In the genomic region with DNA sequence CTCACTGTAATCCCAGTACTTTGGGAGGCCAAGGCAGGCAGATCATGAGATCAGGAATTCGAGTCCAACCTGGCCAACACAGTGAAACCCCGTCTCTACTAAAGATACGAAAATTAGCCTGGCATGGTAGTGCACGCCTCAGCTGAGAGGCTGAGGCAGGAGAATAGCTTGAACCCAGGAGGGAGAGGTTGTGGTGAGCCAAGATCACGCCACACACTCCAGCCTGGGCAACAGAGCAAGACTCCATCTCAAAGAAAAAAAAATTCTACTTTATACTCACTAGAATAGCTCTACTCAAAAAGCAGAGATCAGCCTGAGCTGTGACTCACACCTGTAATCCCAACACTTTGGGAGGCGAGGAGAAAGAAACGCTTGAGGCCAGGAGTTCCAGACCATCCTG, we compare ENCODE assay signal across 27 cellular contexts. TPM values are rescaled to one million over a fixed set of nuclear protein-coding genes. Genes with fewer than 3 reads are reported as not detected.
DNase-seq lines count a peak whose midpoint lies in the region; ATAC-seq, FAIRE-seq and TF ChIP-seq lines count a peak whose summit lies in the region.
"Had no signal": no experiment of that assay in that cellular context is flagged by ENCODE, and none has a peak within 500 bp of the region (broad histone marks: within the 10 kb centered on the region; RNA-seq: fewer than 3 reads in every experiment).

No MANE protein-coding gene starts in this region.

- no peak for ATAC-seq in HepG2
- ATAC-seq in right lobe of liver: no peak
- no peak for ATAC-seq in HG02678 (IDR thresholded peaks at IDR 0.05; ENCODE audit: unreplicated experiment)
- ATAC-seq: Panc1 had no signal

- H4K20me1 ChIP-seq in HepG2 (ENCODE audit: insufficient read depth, low read length) (no peaks in the 10 kb centered on the region; the same call in 1 of the 2 replicates), OCI-LY7 (ENCODE audit: insufficient read depth, low read length) (peaks cover 9% of the 10 kb centered on the region; the same call in 1 of the 2 replicates)

- H3K36me3 Mint-ChIP-seq in nephron progenitor cell (ENCODE audit: low read depth): no peaks in the 10 kb centered on the region
- H3K36me3 Mint-ChIP-seq: CD4-positive, CD25-positive, alpha-beta regulatory T cell had no signal

- H3K27me3 ChIP-seq in HepG2 (ENCODE audit: control insufficient read depth in 1 of 2, insufficient read depth in 2 of 2, low read length in 2 of 2): no peaks in the 10 kb centered on the region
- H3K27me3 ChIP-seq in right lobe of liver: no peaks in the 10 kb centered on the region
- H3K27me3 ChIP-seq: MG63 had no signal

- no peak for DNase-seq in HepG2 (ENCODE audit: low spot score)
- DNase-seq in right lobe of liver: no peak
- no peak for DNase-seq in OCI-LY7 (ENCODE audit: low spot score)
- no peak for DNase-seq in nephron progenitor cell
- no peak for DNase-seq in globus pallidus (ENCODE audit: low spot score)
- no peak for DNase-seq in 8988T
- DNase-seq in GM10248 (ENCODE audit: extremely low spot score): no peak
- DNase-seq: CD4-positive, CD25-positive, alpha-beta regulatory T cell; DMS53; GDM1; KBM-7; MG63; NCI-H1105 treated with DMSO at 0.1 percent for 48 hours; NCI-H146; NCI-H1930; NCI-H2107; NCI-H524; NCI-H748 treated with DMSO at 0.1 percent for 48 hours; NK-92 treated with Interleukin-12 subunit alpha and Interleukin-12 subunit beta, amount 100 ng/mL, for 24 hours; SHP77 had no signal

- TF ChIP-seq RAD21 in HepG2 (CRISPR knock-in tag; IDR thresholded peaks at IDR 0.05): no peak

- H3K4me1 Mint-ChIP-seq in nephron progenitor cell: no peaks in the 10 kb centered on the region

- in situ Hi-C loops in HepG2 (cut with HindIII; ENCODE audit: extremely low pct_ligation_motif_present, low pct_unique_long_range_greater_than_20kb): no loop called here

- POLR2A ChIA-PET in HepG2 (lab: Yijun Ruan, JAX) (interaction anchor here (0.6 to 1.1 kb wide), 3 partner anchors 13 to 21 kb away, joined by 3 read pairs; partner anchors contain the start of gene NUMB), OCI-LY7 (lab: Charles Lee) (interaction anchor here (0.6 to 5.4 kb wide), 11 partner anchors 10 to 356 kb away, joined by 3 to 40 read pairs (median 4); partner anchors contain the start of gene NUMB), GM10248 (lab: Yijun Ruan, JAX) (interaction anchor here (0.5 to 0.7 kb wide), 4 partner anchors 15 to 878 kb away, joined by 3 to 9 read pairs (median 5); partner anchors contain the start of genes ACOT2 and ZNF410)

- H3K9me3 Mint-ChIP-seq in nephron progenitor cell: no peaks in the 10 kb centered on the region
- H3K9me3 Mint-ChIP-seq: CD4-positive, CD25-positive, alpha-beta regulatory T cell had no signal

- intact Hi-C loops in HepG2 (cut with micrococcal nuclease; ENCODE audit: unreplicated experiment) (no loop called here), right lobe of liver (cut with DNase I) (no loop called here), OCI-LY7 (cut with micrococcal nuclease; ENCODE audit: unreplicated experiment) (no loop called here)

- peak overlapping the region; percentile 53 for H3K27ac Mint-ChIP-seq in nephron progenitor cell
- H3K27ac Mint-ChIP-seq: CD4-positive, CD25-positive, alpha-beta regulatory T cell had no signal

- TF ChIP-seq CTCF in HepG2 (CRISPR knock-in tag; IDR thresholded peaks at IDR 0.05): no peak
- TF ChIP-seq CTCF in right lobe of liver (IDR thresholded peaks at IDR 0.05): no peak
- no peak for TF ChIP-seq CTCF in OCI-LY7 (conservative IDR thresholded peaks at IDR 0.05; ENCODE audit: low read length)
- no peak for TF ChIP-seq CTCF in nephron progenitor cell (IDR thresholded peaks at IDR 0.05)
- no peak for TF ChIP-seq CTCF in GM10248 (IDR thresholded peaks at IDR 0.05; ENCODE audit: control extremely low read depth, extremely low read depth, low read depth, missing control alignments)

- no peaks in the 10 kb centered on the region for H3K9me2 ChIP-seq in OCI-LY7 (ENCODE audit: insufficient read depth, low read length)

- no peak for FAIRE-seq in HepG2 (lab: Jason Lieb, UNC)
- FAIRE-seq: D721Med, GM12892, GM19239, H54 had no signal

- no peak overlapping the region for H2AFZ ChIP-seq in HepG2 (ENCODE audit: low read length)
- H2AFZ ChIP-seq in OCI-LY7 (ENCODE audit: low read length): no peak overlapping the region

- H3K4me2 ChIP-seq in HepG2 (ENCODE audit: low read depth, low read length) (no peak overlapping the region), OCI-LY7 (ENCODE audit: low read length) (peak overlapping the region; percentile 30)

- no peaks in the 10 kb centered on the region for H3K27me3 Mint-ChIP-seq in nephron progenitor cell (ENCODE audit: low read depth, poor library complexity)
- H3K27me3 Mint-ChIP-seq: CD4-positive, CD25-positive, alpha-beta regulatory T cell had no signal

- H3K9me3 ChIP-seq in HepG2 (ENCODE audit: low read length) (no peaks in the 10 kb centered on the region), right lobe of liver (no peaks in the 10 kb centered on the region), OCI-LY7 (ENCODE audit: low read length) (no peaks in the 10 kb centered on the region)
- H3K9me3 ChIP-seq: MG63 had no signal

- H3K4me1 ChIP-seq in HepG2 (ENCODE audit: insufficient read depth, low read length): peaks cover 20% of the 10 kb centered on the region
- H3K4me1 ChIP-seq in right lobe of liver: peaks cover 0 to 20% (median 5%) of the 10 kb centered on the region in 4 donors
- peaks cover 9% of the 10 kb centered on the region for H3K4me1 ChIP-seq in OCI-LY7 (ENCODE audit: insufficient read depth, low read length, poor library complexity, severe bottlenecking)

- H3K79me2 ChIP-seq in HepG2 (ENCODE audit: insufficient read depth, low read length): peaks cover 78% of the 10 kb centered on the region
- H3K79me2 ChIP-seq in OCI-LY7 (ENCODE audit: insufficient read depth, low read depth, low read length): peaks cover 39% of the 10 kb centered on the region

- no peak overlapping the region for H3K4me3 Mint-ChIP-seq in nephron progenitor cell
- H3K4me3 Mint-ChIP-seq: CD4-positive, CD25-positive, alpha-beta regulatory T cell had no signal

- H3K36me3 ChIP-seq in HepG2 (replicated peaks in 1 of 2; ENCODE audit: control insufficient read depth in 1 of 2, insufficient read depth in 2 of 2, low read length in 2 of 2): no peaks in the 10 kb centered on the region
- no peaks in the 10 kb centered on the region for H3K36me3 ChIP-seq in right lobe of liver
- no peaks in the 10 kb centered on the region for H3K36me3 ChIP-seq in OCI-LY7 (ENCODE audit: insufficient read depth, low read length)
- H3K36me3 ChIP-seq: MG63 had no signal

- BruUV-seq in HepG2 (replicated peaks; lab: Mats Ljungman, UMichigan): no TSS peak
- BruUV-seq in OCI-LY7 (replicated peaks; lab: Mats Ljungman, UMichigan): no TSS peak

- no peak overlapping the region for H3K27ac ChIP-seq in HepG2 (ENCODE audit: extremely low read length, insufficient read depth, low read length)
- H3K27ac ChIP-seq in right lobe of liver: no peak overlapping the region
- no peak overlapping the region for H3K27ac ChIP-seq in OCI-LY7 (ENCODE audit: low read depth, low read length, poor library complexity, severe bottlenecking)
- H3K27ac ChIP-seq: RWPE1 had no signal

- TF ChIP-seq POLR2A in HepG2 (IDR thresholded peaks at IDR 0.05; ENCODE audit: insufficient read depth in 1 of 2, low read depth in 2 of 2, low read length in 2 of 2) (no peak), right lobe of liver (IDR thresholded peaks at IDR 0.05) (no peak)

- TF ChIP-seq EP300 in HepG2 (IDR thresholded peaks at IDR 0.05; ENCODE audit: low read depth in 2 of 2, low read length in 2 of 2) (no peak), HepG2 (CRISPR knock-in tag; IDR thresholded peaks at IDR 0.05; ENCODE audit: borderline replicate concordance) (no peak)

- 100% methylated on average over 7 of the region's 7 CpGs for WGBS in HepG2 (ENCODE audit: low lambda C conversion rate)
- WGBS in right lobe of liver (ENCODE audit: insufficient coverage, low coverage, low lambda C conversion rate, missing lambda C conversion rate): 83% methylated on average over 5 of the region's 7 CpGs

- CTCF ChIA-PET in HepG2 (lab: Yijun Ruan, JAX; ENCODE audit: low intra/inter-chr PET ratio, low total read pairs) (no interaction called here), OCI-LY7 (lab: Charles Lee; ENCODE audit: unreplicated experiment) (no interaction called here), GM10248 (lab: Yijun Ruan, JAX) (interaction anchor here (0.9 to 1.3 kb wide), 3 partner anchors 31 to 131 kb away, joined by 3 to 4 read pairs (median 3); no protein-coding TSS in a partner anchor)

- H3K9ac ChIP-seq in HepG2 (ENCODE audit: insufficient read depth, low read depth, low read length): no peak overlapping the region

- H3K4me3 ChIP-seq in HepG2 (replicated peaks in 1 of 3; ENCODE audit: insufficient read depth in 1 of 3, low read depth in 2 of 3, low read length in 3 of 3): no peak overlapping the region
- no peak overlapping the region for H3K4me3 ChIP-seq in right lobe of liver
- no peak overlapping the region for H3K4me3 ChIP-seq in OCI-LY7 (ENCODE audit: low read depth, low read length, poor library complexity, severe bottlenecking)
- H3K4me3 ChIP-seq: MG63 had no signal

RNA-seq across cellular contexts. Expression of gene NUMB, which starts 17.1 kb away (rescaled TPM):
- 20.3 and 27.7 TPM in 2 replicates for total RNA-seq in HepG2 (2016; rRNA removed; fragmentation: Illumina TruSeq; extraction: Trizol)
- total RNA-seq in HepG2 (2016; cell fraction: cytosol; rRNA removed; fragmentation: Illumina TruSeq; extraction: Trizol; ENCODE audit: low read depth): 5.7 and 8.8 TPM in 2 replicates
- 22.2 and 31.9 TPM in 2 replicates for total RNA-seq in HepG2 (2016; cell fraction: insoluble cytoplasmic fraction; rRNA removed; fragmentation: Illumina TruSeq; extraction: Trizol)
- 14.7 and 15.0 TPM in 2 replicates for total RNA-seq in HepG2 (2016; cell fraction: membrane; rRNA removed; fragmentation: Illumina TruSeq; extraction: Trizol)
- 34.7 and 36.8 TPM in 2 replicates for total RNA-seq in HepG2 (2016; cell fraction: nucleus; rRNA removed; fragmentation: Illumina TruSeq; extraction: Trizol)
- 71.1 and 77.1 TPM in 2 replicates for polyA plus RNA-seq in HepG2 (2011; rRNA removed)
- 46.5 and 51.7 TPM in 2 replicates for polyA plus RNA-seq in HepG2 (2011; cell fraction: cytosol; rRNA removed)
- 87.4 and 94.3 TPM in 2 replicates for polyA plus RNA-seq in HepG2 (2011; cell fraction: nucleus; rRNA removed)
- polyA plus RNA-seq in HepG2 (2012): 32.2 and 36.9 TPM in 2 replicates
- polyA plus RNA-seq in HepG2 (2016; cell fraction: cytosol; fragmentation: Illumina TruSeq; extraction: Trizol; ENCODE audit: low read depth): 2.7 and 3.2 TPM in 2 replicates
- 41.7 and 43.4 TPM in 2 replicates for polyA plus RNA-seq in HepG2 (2016; cell fraction: insoluble cytoplasmic fraction; fragmentation: Illumina TruSeq; extraction: Trizol; ENCODE audit: low read depth)
- polyA plus RNA-seq in HepG2 (2016; cell fraction: membrane; fragmentation: Illumina TruSeq; extraction: Trizol; ENCODE audit: low read depth): 9.9 and 10.5 TPM in 2 replicates
- 52.2 and 60.2 TPM in 2 replicates for polyA plus RNA-seq in HepG2 (2016; cell fraction: nucleus; fragmentation: Illumina TruSeq; extraction: Trizol; ENCODE audit: insufficient read depth, low read depth)
- polyA minus RNA-seq in HepG2 (2011; rRNA and poly(A)+ RNA removed; ENCODE audit: low replicate concordance): 149 and 174 TPM in 2 replicates
- 41.3 and 51.9 TPM in 2 replicates for polyA minus RNA-seq in HepG2 (2011; cell fraction: cytosol; rRNA and poly(A)+ RNA removed)
- 101 and 107 TPM in 2 replicates for polyA minus RNA-seq in HepG2 (2011; cell fraction: nucleus; rRNA and poly(A)+ RNA removed)
- total RNA-seq in right lobe of liver: 10 to 100 TPM; 28.3 to 48.4 (median 43.7) TPM
- 17.1 and 18.6 TPM in 2 replicates for total RNA-seq in OCI-LY7 (2014; rRNA removed; shearing (Covaris generic))
- 81.1 and 87.8 TPM in 2 replicates for total RNA-seq in OCI-LY7 (2022)

RNA-seq across cellular contexts. Expression of gene RIOX1, which starts 49.4 kb away (rescaled TPM):
- 15.0 and 15.9 TPM in 2 replicates for total RNA-seq in HepG2 (2016; rRNA removed; fragmentation: Illumina TruSeq; extraction: Trizol)
- total RNA-seq in HepG2 (2016; cell fraction: cytosol; rRNA removed; fragmentation: Illumina TruSeq; extraction: Trizol; ENCODE audit: low read depth): 1.1 and 1.4 TPM in 2 replicates
- total RNA-seq in HepG2 (2016; cell fraction: insoluble cytoplasmic fraction; rRNA removed; fragmentation: Illumina TruSeq; extraction: Trizol): 14.6 and 15.0 TPM in 2 replicates
- 4.5 and 4.9 TPM in 2 replicates for total RNA-seq in HepG2 (2016; cell fraction: membrane; rRNA removed; fragmentation: Illumina TruSeq; extraction: Trizol)
- total RNA-seq in HepG2 (2016; cell fraction: nucleus; rRNA removed; fragmentation: Illumina TruSeq; extraction: Trizol): 6.9 and 8.2 TPM in 2 replicates
- polyA plus RNA-seq in HepG2 (2011; rRNA removed): 4.5 and 6.4 TPM in 2 replicates
- 5.1 and 5.6 TPM in 2 replicates for polyA plus RNA-seq in HepG2 (2011; cell fraction: cytosol; rRNA removed)
- 6.1 and 6.4 TPM in 2 replicates for polyA plus RNA-seq in HepG2 (2011; cell fraction: nucleus; rRNA removed)
- 3.6 and 4.5 TPM in 2 replicates for polyA plus RNA-seq in HepG2 (2012)
- 0.70 and 0.74 TPM in 2 replicates for polyA plus RNA-seq in HepG2 (2016; cell fraction: cytosol; fragmentation: Illumina TruSeq; extraction: Trizol; ENCODE audit: low read depth)
- polyA plus RNA-seq in HepG2 (2016; cell fraction: insoluble cytoplasmic fraction; fragmentation: Illumina TruSeq; extraction: Trizol; ENCODE audit: low read depth): 14.9 and 15.5 TPM in 2 replicates
- polyA plus RNA-seq in HepG2 (2016; cell fraction: membrane; fragmentation: Illumina TruSeq; extraction: Trizol; ENCODE audit: low read depth): 1.9 and 2.0 TPM in 2 replicates
- polyA plus RNA-seq in HepG2 (2016; cell fraction: nucleus; fragmentation: Illumina TruSeq; extraction: Trizol; ENCODE audit: insufficient read depth, low read depth): 8.8 and 10.1 TPM in 2 replicates
- 12.5 and 31.8 TPM in 2 replicates for polyA minus RNA-seq in HepG2 (2011; rRNA and poly(A)+ RNA removed; ENCODE audit: low replicate concordance)
- polyA minus RNA-seq in HepG2 (2011; cell fraction: cytosol; rRNA and poly(A)+ RNA removed): 5.6 and 5.8 TPM in 2 replicates
- 10.3 and 10.8 TPM in 2 replicates for polyA minus RNA-seq in HepG2 (2011; cell fraction: nucleus; rRNA and poly(A)+ RNA removed)
- total RNA-seq in right lobe of liver: 10 to 100 TPM in 2 of 6 experiments, 1 to 10 TPM in 4; 4.7 to 12.4 (median 5.7) TPM
- 33.5 and 36.4 TPM in 2 replicates for total RNA-seq in OCI-LY7 (2014; rRNA removed; shearing (Covaris generic))
- 21.0 and 21.7 TPM in 2 replicates for total RNA-seq in OCI-LY7 (2022)
